In genomic region chr7:47653550-47654351, GRCh38 we compare ENCODE assay signal across 1 cellular context.
TF ChIP-seq lines count a peak whose summit lies in the region.

No MANE protein-coding gene starts in this region.

TF ChIP-seq in H1, 55 proteins besides CTCF, POLR2A, EP300 and RAD21 (continued from another document):
- TF ChIP-seq CHD7 (IDR thresholded peaks at IDR 0.05; ENCODE audit: insufficient replicate concordance, low read length) (no peak), EZH2 (IDR thresholded peaks at IDR 0.05; ENCODE audit: low read depth, low read length, severe bottlenecking) (no peak), RFX5 (IDR thresholded peaks at IDR 0.05; ENCODE audit: borderline replicate concordance, low read depth, low read length) (no peak), RNF2 (IDR thresholded peaks at IDR 0.05; ENCODE audit: borderline replicate concordance, low read depth, low read length, missing control alignments, poor library complexity, severe bottlenecking) (no peak), BRCA1 (IDR thresholded peaks at IDR 0.05; ENCODE audit: low read depth, low read length) (no peak), SP4 (IDR thresholded peaks at IDR 0.05; ENCODE audit: low read length) (no peak), SIRT6 (IDR thresholded peaks at IDR 0.05; ENCODE audit: low read length) (no peak), FOSL1 (IDR thresholded peaks at IDR 0.05; ENCODE audit: insufficient read depth, low read depth, low read length) (no peak), MAX (IDR thresholded peaks at IDR 0.05) (no peak), SAP30 (IDR thresholded peaks at IDR 0.05; ENCODE audit: insufficient read depth, insufficient replicate concordance, low read length) (no peak), RXRA (IDR thresholded peaks at IDR 0.05; ENCODE audit: insufficient read depth, low read depth, low read length) (no peak), KDM4A (IDR thresholded peaks at IDR 0.05; ENCODE audit: low read depth, low read length, severe bottlenecking) (no peak)
